29 cellular contexts compared by ENCODE assay signal in the genomic region with DNA sequence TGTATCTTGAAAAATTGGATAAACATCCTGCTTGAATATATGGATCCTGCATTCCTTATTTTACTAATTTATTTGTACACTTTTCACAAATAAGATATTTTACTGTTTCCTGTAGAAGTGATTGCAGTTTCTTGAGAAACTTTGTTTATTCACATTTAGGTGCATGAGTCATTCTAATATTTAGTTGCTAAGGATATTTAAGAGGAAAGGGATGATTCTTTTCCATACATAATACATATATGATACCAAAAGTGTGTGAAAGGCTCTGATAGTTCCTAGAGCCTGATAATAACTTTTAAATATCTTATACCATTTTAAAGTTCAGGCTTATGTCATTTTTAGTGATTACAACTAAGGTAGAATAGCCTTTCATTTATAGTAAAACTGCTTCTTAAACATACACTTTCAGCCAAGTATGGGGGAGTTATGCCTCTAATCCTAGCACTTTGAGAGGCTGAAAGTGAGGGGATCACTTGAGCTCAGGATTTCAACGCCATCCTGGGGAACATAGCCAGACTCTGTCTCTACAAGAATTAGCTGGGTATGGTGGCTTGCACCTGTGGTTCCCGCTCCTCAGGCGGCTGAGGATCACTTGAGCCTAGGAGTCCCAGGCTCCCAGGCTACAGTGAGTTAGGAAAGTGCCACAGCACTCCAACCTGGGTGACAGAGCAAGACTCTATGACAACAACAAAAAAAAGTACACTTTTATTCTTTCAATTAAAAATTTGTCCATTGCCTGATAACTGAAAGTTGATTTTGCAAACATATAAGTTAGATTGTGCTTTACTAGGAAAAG.
DNase-seq lines count a peak whose midpoint lies in the region; ATAC-seq and TF ChIP-seq lines count a peak whose summit lies in the region.
"Had no signal": no experiment of that assay in that cellular context is flagged by ENCODE, and none has a peak within 500 bp of the region (broad histone marks: within the 10 kb centered on the region; RNA-seq: fewer than 3 reads in every experiment).

No MANE protein-coding gene starts in this region.

- H3K27ac ChIP-seq in PC-3 (ENCODE audit: low read length), result no peak overlapping the region
- H3K27ac ChIP-seq in foreskin keratinocyte, result no peak overlapping the region
- no peak overlapping the region for H3K27ac ChIP-seq in CD8-positive, alpha-beta T cell (ENCODE audit: low read depth, low read length)
- H3K27ac ChIP-seq in caudate nucleus (ENCODE audit: low read depth, low read length), result no peak overlapping the region
- H3K27ac ChIP-seq: SJSA1 had no signal

- POLR2A ChIA-PET in PC-3 (lab: Charles Lee; ENCODE audit: unreplicated experiment), result no interaction called here
- POLR2A ChIA-PET in CD8-positive, alpha-beta T cell (lab: Charles Lee), result no interaction called here

- H3K4me1 Mint-ChIP-seq in CD8-positive, alpha-beta T cell (ENCODE audit: low read depth), result no peaks in the 10 kb centered on the region

- intact Hi-C loops in PC-3 (cut with micrococcal nuclease), result no loop called here
- intact Hi-C loops in CD8-positive, alpha-beta T cell (cut with DNase I, micrococcal nuclease), result no loop called here

- no peaks in the 10 kb centered on the region for H3K79me2 ChIP-seq in PC-3 (ENCODE audit: low read length)

- H3K27me3 ChIP-seq in PC-3 (ENCODE audit: low read length) (no peaks in the 10 kb centered on the region), foreskin keratinocyte (no peaks in the 10 kb centered on the region)
- no peaks in the 10 kb centered on the region for H3K27me3 ChIP-seq in CD8-positive, alpha-beta T cell (ENCODE audit: insufficient read depth, low read length)
- H3K27me3 ChIP-seq: BE2C had no signal

- H4K20me1 ChIP-seq in PC-3 (ENCODE audit: low read length), result no peaks in the 10 kb centered on the region

- H3K27ac Mint-ChIP-seq in CD8-positive, alpha-beta T cell, result no peak overlapping the region
- H3K27ac Mint-ChIP-seq: CD14-positive monocyte, HFFc6 had no signal

- H3K27me3 Mint-ChIP-seq in CD8-positive, alpha-beta T cell (ENCODE audit: low read depth), result no peaks in the 10 kb centered on the region

- H3K4me3 ChIP-seq in PC-3 (ENCODE audit: low read length), result no peak overlapping the region
- no peak overlapping the region for H3K4me3 ChIP-seq in CD8-positive, alpha-beta T cell (ENCODE audit: low read depth, low read length)
- H3K4me3 ChIP-seq: GM12878, HAP-1, SJSA1 had no signal

- CTCF ChIA-PET in PC-3 (lab: Charles Lee), result interaction anchor here (1.1 kb wide), 1 partner anchor 18 kb away, joined by 3 read pairs; no protein-coding TSS in a partner anchor
- CTCF ChIA-PET in CD8-positive, alpha-beta T cell (lab: Charles Lee), result no interaction called here

- peak; percentile 66 for ATAC-seq in PC-3
- peak; percentile 51 for ATAC-seq in foreskin keratinocyte
- ATAC-seq in CD8-positive, alpha-beta T cell, result no peak
- ATAC-seq in GM19324 (IDR thresholded peaks at IDR 0.05; ENCODE audit: low FRiP score, unreplicated experiment), result no peak

- H3K4me3 Mint-ChIP-seq in CD8-positive, alpha-beta T cell, result no peak overlapping the region
- H3K4me3 Mint-ChIP-seq: CD14-positive monocyte, HFFc6 had no signal

- no peaks in the 10 kb centered on the region for H3K36me3 Mint-ChIP-seq in CD8-positive, alpha-beta T cell
- H3K36me3 Mint-ChIP-seq: CD14-positive monocyte had no signal

- peaks cover 5% of the 10 kb centered on the region for H3K9me3 Mint-ChIP-seq in CD8-positive, alpha-beta T cell
- H3K9me3 Mint-ChIP-seq: HFFc6 had no signal

- H3K4me2 ChIP-seq in PC-3 (ENCODE audit: low read length), result no peak overlapping the region

- DNase-seq in NCI-H146 (lab: John Stamatoyannopoulos, UW), result peak; percentile 10
- DNase-seq in NCI-H146 treated with DMSO at 0.1 percent for 48 hours (lab: John Stamatoyannopoulos, UW; ENCODE audit: unreplicated experiment), result no peak
- peak; percentile 39 for DNase-seq in PC-3
- DNase-seq in foreskin keratinocyte, result no peak
- no peak for DNase-seq in CD8-positive, alpha-beta T cell
- no peak for DNase-seq in NCI-H1105 (lab: John Stamatoyannopoulos, UW)
- DNase-seq in caudate nucleus (lab: John Stamatoyannopoulos, UW), result no peak
- DNase-seq: 8988T; ACHN; BE2C; Calu3; GDM1; HFFc6; KG1; NCI-H1092; NCI-H1436; NCI-H1930; NCI-H2107; NCI-H446 treated with DMSO at 0.1 percent for 48 hours; NCI-H526; NCI-H82; NK-92 treated with Interleukin-12 subunit alpha and Interleukin-12 subunit beta, amount 100 ng/mL, for 24 hours; Right ventricle myocardium superior; RPMI8226 had no signal

- H3K9me3 ChIP-seq in PC-3 (ENCODE audit: low read length), result no peaks in the 10 kb centered on the region
- no peaks in the 10 kb centered on the region for H3K9me3 ChIP-seq in CD8-positive, alpha-beta T cell (ENCODE audit: low read length)
- H3K9me3 ChIP-seq: BE2C, HAP-1, SJSA1 had no signal

- no peak for TF ChIP-seq CTCF in PC-3 (conservative IDR thresholded peaks at IDR 0.05; ENCODE audit: low read depth, low read length)
- TF ChIP-seq CTCF in foreskin keratinocyte (conservative IDR thresholded peaks at IDR 0.05), result no peak
- no peak for TF ChIP-seq CTCF in CD8-positive, alpha-beta T cell (IDR thresholded peaks at IDR 0.05)

- H3K9ac ChIP-seq in PC-3 (ENCODE audit: low read length), result no peak overlapping the region

- no peak overlapping the region for H2AFZ ChIP-seq in PC-3 (ENCODE audit: low read length)

- H3K9me2 ChIP-seq in PC-3 (replicated peaks; ENCODE audit: low read length), result no peaks in the 10 kb centered on the region

- H3K36me3 ChIP-seq in PC-3 (ENCODE audit: low read depth, low read length), result no peaks in the 10 kb centered on the region
- no peaks in the 10 kb centered on the region for H3K36me3 ChIP-seq in CD8-positive, alpha-beta T cell (ENCODE audit: insufficient read depth, low read length)
- H3K36me3 ChIP-seq: BE2C, HAP-1, SJSA1 had no signal

- no peaks in the 10 kb centered on the region for H3F3A ChIP-seq in PC-3 (ENCODE audit: low read length, unreplicated experiment)

- H3K4me1 ChIP-seq in PC-3 (ENCODE audit: insufficient read depth, low read length) (peaks cover 23% of the 10 kb centered on the region), foreskin keratinocyte (peaks cover 6% of the 10 kb centered on the region)
- no peaks in the 10 kb centered on the region for H3K4me1 ChIP-seq in CD8-positive, alpha-beta T cell (ENCODE audit: insufficient read depth, low read length)
- H3K4me1 ChIP-seq: BE2C, HAP-1, SJSA1 had no signal

- no TSS peak for BruUV-seq in PC-3 (replicated peaks; lab: Mats Ljungman, UMichigan)

Comparison
In these comparisons a context has a peak if more than half of its experiments do, and no peak if none do; other contexts are left out.
1. DNase-seq: peak in NCI-H146 (single experiment) and PC-3 (single experiment); none in NCI-H146 treated with DMSO at 0.1 percent for 48 hours (single experiment), foreskin keratinocyte (0 of 2), CD8-positive, alpha-beta T cell (0 of 7), NCI-H1105 (single experiment) and caudate nucleus (0 of 61).
2. ATAC-seq: peak in PC-3 (single experiment) and foreskin keratinocyte (single experiment); none in CD8-positive, alpha-beta T cell (single experiment) and GM19324 (single experiment).